Comparison of ENCODE assay signal across 8 cellular contexts in the genomic region with DNA sequence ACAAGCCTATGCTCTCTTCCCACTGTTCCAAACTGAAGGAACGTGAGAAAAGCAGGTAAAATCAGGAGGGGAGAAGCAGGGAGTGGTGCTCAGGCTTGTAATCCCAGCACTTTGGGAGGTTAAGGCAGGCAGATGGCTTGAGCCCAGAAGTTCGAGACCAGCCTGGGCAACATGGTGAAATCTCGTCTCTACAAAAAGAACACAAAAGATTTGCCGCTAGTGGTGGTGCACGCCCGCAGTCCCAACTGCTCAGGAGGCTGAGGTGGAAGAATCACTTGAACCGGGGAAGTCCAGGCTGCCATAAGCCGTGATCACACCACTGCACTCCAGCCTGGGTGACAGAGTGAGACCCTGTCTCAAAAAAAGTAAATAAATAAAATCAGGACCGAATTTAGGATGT. TPM values are rescaled to one million over a fixed set of nuclear protein-coding genes. Genes with fewer than 3 reads are reported as not detected.
A peak's percentile ranks its signal among the peaks of the same experiment; 100 is the strongest.
DNase-seq lines count a peak whose midpoint lies in the region; ATAC-seq lines count a peak whose summit lies in the region.

No MANE protein-coding gene starts in this region.

- no peaks in the 10 kb centered on the region for H3K27me3 Mint-ChIP-seq in activated CD4-positive, alpha-beta T cell treated with anti-CD3 and anti-CD28 coated beads for 36 hours
- no peaks in the 10 kb centered on the region for H3K27me3 Mint-ChIP-seq in activated CD4-positive, alpha-beta memory T cell treated with anti-CD3 and anti-CD28 coated beads for 36 hours
- no peaks in the 10 kb centered on the region for H3K27me3 Mint-ChIP-seq in stimulated activated naive B cell treated with anti-CD40 and anti-IgM and Interleukin-4, amounts not matched to agents 10 μg/mL and 1 μg/mL and 100 μg/mL, for 72 hours

- H3K27me3 ChIP-seq in iPS-15b (ENCODE audit: control insufficient read depth, insufficient read depth, low read length): peaks cover 31% of the 10 kb centered on the region

- peak overlapping the region; percentile 89 for H3K27ac Mint-ChIP-seq in activated CD4-positive, alpha-beta T cell treated with anti-CD3 and anti-CD28 coated beads for 36 hours
- H3K27ac Mint-ChIP-seq in activated CD4-positive, alpha-beta memory T cell treated with anti-CD3 and anti-CD28 coated beads for 36 hours: peak overlapping the region; percentile 86
- peak overlapping the region; percentile 34 for H3K27ac Mint-ChIP-seq in stimulated activated naive B cell treated with anti-CD40 and anti-IgM and Interleukin-4, amounts not matched to agents 10 μg/mL and 1 μg/mL and 100 μg/mL, for 72 hours

- H3K9me3 Mint-ChIP-seq in activated CD4-positive, alpha-beta T cell treated with anti-CD3 and anti-CD28 coated beads for 36 hours (ENCODE audit: low read depth): peaks cover 5% of the 10 kb centered on the region
- H3K9me3 Mint-ChIP-seq in activated CD4-positive, alpha-beta memory T cell treated with anti-CD3 and anti-CD28 coated beads for 36 hours: peaks cover 2% of the 10 kb centered on the region
- H3K9me3 Mint-ChIP-seq in stimulated activated naive B cell treated with anti-CD40 and anti-IgM and Interleukin-4, amounts not matched to agents 10 μg/mL and 1 μg/mL and 100 μg/mL, for 72 hours: peaks cover 1 to 3% of the 10 kb centered on the region in 2 donors

- H3K4me1 Mint-ChIP-seq in activated CD4-positive, alpha-beta T cell treated with anti-CD3 and anti-CD28 coated beads for 36 hours: peaks cover 57% of the 10 kb centered on the region
- H3K4me1 Mint-ChIP-seq in activated CD4-positive, alpha-beta memory T cell treated with anti-CD3 and anti-CD28 coated beads for 36 hours (ENCODE audit: low read depth): peaks cover 67% of the 10 kb centered on the region
- peaks cover 30 to 62% of the 10 kb centered on the region in 2 donors for H3K4me1 Mint-ChIP-seq in stimulated activated naive B cell treated with anti-CD40 and anti-IgM and Interleukin-4, amounts not matched to agents 10 μg/mL and 1 μg/mL and 100 μg/mL, for 72 hours

- POLR2A ChIA-PET in activated CD4-positive, alpha-beta T cell treated with anti-CD3 and anti-CD28 coated beads for 36 hours (lab: Charles Lee): interaction anchor here (0.8 to 1.2 kb wide), 2 partner anchors 15 to 67 kb away, joined by 3 read pairs; no protein-coding TSS in a partner anchor
- POLR2A ChIA-PET in activated CD4-positive, alpha-beta memory T cell treated with anti-CD3 and anti-CD28 coated beads for 36 hours (lab: Charles Lee): interaction anchor here (3.2 to 5.1 kb wide), 6 partner anchors 10 to 35 kb away, joined by 14 to 41 read pairs (median 33); a partner anchor contains a TSS

- intact Hi-C loops in activated CD4-positive, alpha-beta T cell treated with anti-CD3 and anti-CD28 coated beads for 36 hours (cut with DNase I, micrococcal nuclease): loop anchor here (2.0 kb wide), 2 partner anchors 15 to 43 kb away; no protein-coding TSS in a partner anchor
- intact Hi-C loops in activated CD4-positive, alpha-beta memory T cell treated with anti-CD3 and anti-CD28 coated beads for 36 hours (cut with micrococcal nuclease): loop anchor here (2.0 kb wide), 1 partner anchor 67 kb away; a partner anchor contains a TSS

- no peak for DNase-seq in activated CD4-positive, alpha-beta T cell treated with anti-CD3 and anti-CD28 coated beads for 36 hours
- no peak for DNase-seq in activated CD4-positive, alpha-beta T cell treated with anti-CD3 and anti-CD28 coated beads, Interleukin-2, amount 50 U/mL, for 1 hour
- no peak for DNase-seq in activated CD4-positive, alpha-beta memory T cell treated with anti-CD3 and anti-CD28 coated beads for 36 hours
- DNase-seq in stimulated activated naive B cell treated with anti-CD40 and anti-IgM and Interleukin-4, amounts not matched to agents 10 μg/mL and 1 μg/mL and 100 μg/mL, for 72 hours: no peak
- DNase-seq in NCI-H1930 (lab: John Stamatoyannopoulos, UW): no peak
- DNase-seq in stimulated activated naive CD4-positive, alpha-beta T cell treated with Interleukin-2 at 50 U/mL for 16 hours (lab: John Stamatoyannopoulos, UW): no peak
- no peak for DNase-seq in COLO668 (lab: John Stamatoyannopoulos, UW; ENCODE audit: unreplicated experiment)

- no peaks in the 10 kb centered on the region for H3K36me3 ChIP-seq in iPS-15b (ENCODE audit: control insufficient read depth, insufficient read depth, low read length)

- H3K36me3 Mint-ChIP-seq in activated CD4-positive, alpha-beta T cell treated with anti-CD3 and anti-CD28 coated beads for 36 hours (ENCODE audit: low read depth): peaks cover 34% of the 10 kb centered on the region
- H3K36me3 Mint-ChIP-seq in activated CD4-positive, alpha-beta memory T cell treated with anti-CD3 and anti-CD28 coated beads for 36 hours: peaks cover 26% of the 10 kb centered on the region
- peaks cover 20 to 22% of the 10 kb centered on the region in 2 donors for H3K36me3 Mint-ChIP-seq in stimulated activated naive B cell treated with anti-CD40 and anti-IgM and Interleukin-4, amounts not matched to agents 10 μg/mL and 1 μg/mL and 100 μg/mL, for 72 hours

- peak overlapping the region; percentile 96 for H3K4me3 Mint-ChIP-seq in activated CD4-positive, alpha-beta T cell treated with anti-CD3 and anti-CD28 coated beads for 36 hours
- H3K4me3 Mint-ChIP-seq in activated CD4-positive, alpha-beta memory T cell treated with anti-CD3 and anti-CD28 coated beads for 36 hours: peak overlapping the region; percentile 73
- H3K4me3 Mint-ChIP-seq in stimulated activated naive B cell treated with anti-CD40 and anti-IgM and Interleukin-4, amounts not matched to agents 10 μg/mL and 1 μg/mL and 100 μg/mL, for 72 hours: peak overlapping the region; percentile 54 to 95

- peaks cover 4% of the 10 kb centered on the region for H3K4me1 ChIP-seq in iPS-15b (ENCODE audit: control insufficient read depth, insufficient read depth, low read length)

- peak overlapping the region; percentile 80 for H3K4me3 ChIP-seq in iPS-15b (ENCODE audit: low read depth, low read length)

- H3K9ac ChIP-seq in iPS-15b (ENCODE audit: low read depth, low read length): no peak overlapping the region

- no peak for ATAC-seq in activated CD4-positive, alpha-beta T cell treated with anti-CD3 and anti-CD28 coated beads for 36 hours
- no peak for ATAC-seq in stimulated activated naive B cell treated with anti-CD40 and anti-IgM and Interleukin-4, amounts not matched to agents 10 μg/mL and 1 μg/mL and 100 μg/mL, for 72 hours (replicated peaks)

- CTCF ChIA-PET in activated CD4-positive, alpha-beta T cell treated with anti-CD3 and anti-CD28 coated beads for 36 hours (lab: Charles Lee): interaction anchor here (0.7 to 3.8 kb wide), 3 partner anchors 16 to 78 kb away, joined by 3 to 23 read pairs (median 16); no protein-coding TSS in a partner anchor
- CTCF ChIA-PET in activated CD4-positive, alpha-beta memory T cell treated with anti-CD3 and anti-CD28 coated beads for 36 hours (lab: Charles Lee): interaction anchor here (1.0 to 11.8 kb wide), 4 partner anchors 15 to 22 kb away, joined by 4 to 117 read pairs (median 5); no protein-coding TSS in a partner anchor

- H3K9me3 ChIP-seq in iPS-15b (ENCODE audit: control insufficient read depth, insufficient read depth, low read length): no peaks in the 10 kb centered on the region

RNA-seq across cellular contexts. Expression of a gene that starts 1.3 kb away (rescaled TPM):
- total RNA-seq in activated CD4-positive, alpha-beta T cell treated with anti-CD3 and anti-CD28 coated beads for 36 hours: 1,000 to 10,000 TPM; 2,345 to 2,742 TPM
- 1,000 to 10,000 TPM; 2,535 to 2,567 TPM for total RNA-seq in activated CD4-positive, alpha-beta memory T cell treated with anti-CD3 and anti-CD28 coated beads for 36 hours

RNA-seq across cellular contexts. Expression of a gene that starts 23.3 kb away (rescaled TPM):
- total RNA-seq in activated CD4-positive, alpha-beta T cell treated with anti-CD3 and anti-CD28 coated beads for 36 hours: 10 to 100 TPM; 37.2 to 42.2 TPM
- 10 to 100 TPM; 29.6 to 30.1 TPM for total RNA-seq in activated CD4-positive, alpha-beta memory T cell treated with anti-CD3 and anti-CD28 coated beads for 36 hours

Comparison
In these comparisons a context has a peak if more than half of its experiments do, and no peak if none do; other contexts are left out.
1. H3K27ac Mint-ChIP-seq: peak in every context shown above with its lines; median percentile 89 in activated CD4-positive, alpha-beta T cell treated with anti-CD3 and anti-CD28 coated beads for 36 hours; 86 in activated CD4-positive, alpha-beta memory T cell treated with anti-CD3 and anti-CD28 coated beads for 36 hours; 34 in stimulated activated naive B cell treated with anti-CD40 and anti-IgM and Interleukin-4, amounts not matched to agents 10 μg/mL and 1 μg/mL and 100 μg/mL, for 72 hours.